19 cellular contexts compared by ENCODE assay signal in the genomic region with DNA sequence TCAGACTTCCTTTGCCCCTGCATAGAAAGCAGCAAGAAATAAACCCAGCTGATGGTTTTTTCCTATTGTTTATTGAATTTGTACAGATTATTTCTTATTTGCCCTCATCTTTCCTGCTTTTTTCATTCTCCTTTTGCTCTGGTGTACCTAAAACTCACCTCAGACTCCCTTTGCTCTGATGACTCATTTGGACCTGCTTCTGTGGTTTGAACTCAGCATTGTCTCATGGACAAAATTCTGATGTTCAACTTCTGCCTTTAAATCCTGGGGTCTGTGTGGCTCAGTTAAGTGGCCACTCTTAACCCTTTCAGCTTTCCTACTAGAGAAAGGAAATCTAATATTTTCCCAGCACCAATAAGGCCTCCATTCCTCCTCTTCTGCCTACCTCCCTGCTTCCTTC. TPM values are rescaled to one million over a fixed set of nuclear protein-coding genes. Genes with fewer than 3 reads are reported as not detected.
DNase-seq lines count a peak whose midpoint lies in the region; ATAC-seq lines count a peak whose summit lies in the region.
"Had no signal": no experiment of that assay in that cellular context is flagged by ENCODE, and none has a peak within 500 bp of the region (broad histone marks: within the 10 kb centered on the region; RNA-seq: fewer than 3 reads in every experiment).

No MANE protein-coding gene starts in this region.

- H3K4me1 Mint-ChIP-seq in activated naive CD8-positive, alpha-beta T cell treated with anti-CD3 and anti-CD28 coated beads, Interleukin-2, amount 50 U/mL, for 24 hours = peaks cover 32% of the 10 kb centered on the region
- peaks cover 26% of the 10 kb centered on the region for H3K4me1 Mint-ChIP-seq in activated naive CD8-positive, alpha-beta T cell treated with anti-CD3 and anti-CD28 coated beads for 36 hours

- H3K9me3 Mint-ChIP-seq in activated naive CD8-positive, alpha-beta T cell treated with anti-CD3 and anti-CD28 coated beads, Interleukin-2, amount 50 U/mL, for 24 hours = no peaks in the 10 kb centered on the region
- H3K9me3 Mint-ChIP-seq in activated naive CD8-positive, alpha-beta T cell treated with anti-CD3 and anti-CD28 coated beads for 36 hours = no peaks in the 10 kb centered on the region
- H3K9me3 Mint-ChIP-seq: HFFc6 had no signal

- H3K36me3 Mint-ChIP-seq in activated naive CD8-positive, alpha-beta T cell treated with anti-CD3 and anti-CD28 coated beads, Interleukin-2, amount 50 U/mL, for 24 hours (ENCODE audit: low read depth) = no peaks in the 10 kb centered on the region
- peaks cover 1% of the 10 kb centered on the region for H3K36me3 Mint-ChIP-seq in activated naive CD8-positive, alpha-beta T cell treated with anti-CD3 and anti-CD28 coated beads for 36 hours

- no peak overlapping the region for H3K27ac ChIP-seq in substantia nigra (ENCODE audit: low read depth, low read length, poor library complexity, severe bottlenecking)
- H3K27ac ChIP-seq: A549 had no signal

- no peak for ATAC-seq in activated naive CD8-positive, alpha-beta T cell treated with anti-CD3 and anti-CD28 coated beads, Interleukin-2, amount 50 U/mL, for 24 hours
- ATAC-seq in GM19397 (IDR thresholded peaks at IDR 0.05; ENCODE audit: unreplicated experiment) = no peak
- ATAC-seq: A549, HepG2 had no signal

- no peak overlapping the region for H3K4me3 Mint-ChIP-seq in activated naive CD8-positive, alpha-beta T cell treated with anti-CD3 and anti-CD28 coated beads, Interleukin-2, amount 50 U/mL, for 24 hours
- H3K4me3 Mint-ChIP-seq in activated naive CD8-positive, alpha-beta T cell treated with anti-CD3 and anti-CD28 coated beads for 36 hours = no peak overlapping the region
- H3K4me3 Mint-ChIP-seq: HFFc6 had no signal

- no peak for DNase-seq in activated naive CD8-positive, alpha-beta T cell treated with anti-CD3 and anti-CD28 coated beads, Interleukin-2, amount 50 U/mL, for 24 hours
- no peak for DNase-seq in activated naive CD8-positive, alpha-beta T cell treated with anti-CD3 and anti-CD28 coated beads for 36 hours
- peak; percentile 30 for DNase-seq in M059J (ENCODE audit: low read depth)
- peak; percentile 3 for DNase-seq in ecto neural progenitor cell (ENCODE audit: low spot score)
- no peak for DNase-seq in COR-L47 (lab: John Stamatoyannopoulos, UW)
- DNase-seq in substantia nigra (lab: John Stamatoyannopoulos, UW) = no peak
- DNase-seq: DND-41, H7, HFFc6, KBM-7, MV-4-11, NCI-H187, NCI-H2227 treated with DMSO at 0.1 percent for 48 hours, NCI-H510A treated with DMSO at 0.1 percent for 48 hours, NCI-H774, SHP77 had no signal

- H3K27ac Mint-ChIP-seq in activated naive CD8-positive, alpha-beta T cell treated with anti-CD3 and anti-CD28 coated beads, Interleukin-2, amount 50 U/mL, for 24 hours = peak overlapping the region; percentile 12
- no peak overlapping the region for H3K27ac Mint-ChIP-seq in activated naive CD8-positive, alpha-beta T cell treated with anti-CD3 and anti-CD28 coated beads for 36 hours
- H3K27ac Mint-ChIP-seq: HFFc6 had no signal

- no peaks in the 10 kb centered on the region for H3K27me3 Mint-ChIP-seq in activated naive CD8-positive, alpha-beta T cell treated with anti-CD3 and anti-CD28 coated beads, Interleukin-2, amount 50 U/mL, for 24 hours
- no peaks in the 10 kb centered on the region for H3K27me3 Mint-ChIP-seq in activated naive CD8-positive, alpha-beta T cell treated with anti-CD3 and anti-CD28 coated beads for 36 hours

RNA-seq across cellular contexts. Expression of gene SENP1, which starts 3.5 kb away (rescaled TPM):
- total RNA-seq in activated naive CD8-positive, alpha-beta T cell treated with anti-CD3 and anti-CD28 coated beads for 36 hours = 10 to 100 TPM; 42.6 to 53.6 TPM
- total RNA-seq in M059J (2014; rRNA removed; shearing (Covaris generic)) = 25.9 and 37.4 TPM in 2 replicates

RNA-seq across cellular contexts. Expression of gene PFKM, which starts 9.7 kb away (rescaled TPM):
- total RNA-seq in activated naive CD8-positive, alpha-beta T cell treated with anti-CD3 and anti-CD28 coated beads for 36 hours = 10 to 100 TPM; 65.4 to 67.7 TPM
- 23.0 and 38.8 TPM in 2 replicates for total RNA-seq in M059J (2014; rRNA removed; shearing (Covaris generic))

RNA-seq across cellular contexts. Expression of gene ASB8, which starts 47.9 kb away (rescaled TPM):
- 10 to 100 TPM; 29.9 to 30.3 TPM for total RNA-seq in activated naive CD8-positive, alpha-beta T cell treated with anti-CD3 and anti-CD28 coated beads for 36 hours
- total RNA-seq in M059J (2014; rRNA removed; shearing (Covaris generic)) = 23.9 and 43.6 TPM in 2 replicates

Comparison
In these comparisons a context has a peak if more than half of its experiments do, and no peak if none do; other contexts are left out.
1. DNase-seq: peak in M059J (single experiment) and ecto neural progenitor cell (single experiment); none in activated naive CD8-positive, alpha-beta T cell treated with anti-CD3 and anti-CD28 coated beads, Interleukin-2, amount 50 U/mL, for 24 hours (single experiment), activated naive CD8-positive, alpha-beta T cell treated with anti-CD3 and anti-CD28 coated beads for 36 hours (single experiment), COR-L47 (single experiment) and substantia nigra (0 of 49).